Comparison of ENCODE assay signal across 1 cellular context in the genomic region with DNA sequence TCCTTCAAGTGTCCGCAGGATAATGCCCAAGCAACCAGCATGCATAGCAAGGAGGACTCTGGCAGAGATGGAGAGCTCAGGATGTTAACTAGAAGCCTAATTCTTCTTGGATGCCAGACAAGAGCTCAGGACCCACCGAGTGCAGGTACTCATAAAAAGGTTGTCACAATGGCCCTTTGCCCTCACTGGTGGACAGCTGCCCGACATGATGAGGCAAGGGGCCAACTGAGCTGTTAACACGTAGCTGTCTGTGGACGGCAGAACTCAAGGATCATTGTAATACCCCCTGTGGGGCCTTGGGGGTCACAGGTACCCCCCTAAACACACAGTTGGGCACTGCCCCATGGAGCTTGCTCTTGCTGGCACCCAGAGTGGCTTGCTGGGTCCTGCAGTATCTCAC.
TF ChIP-seq lines count a peak whose summit lies in the region.

No MANE protein-coding gene starts in this region.

TF ChIP-seq in HepG2, 621 proteins besides CTCF, POLR2A, EP300 and RAD21 (continued from another document):
- TF ChIP-seq, protein P1, sequence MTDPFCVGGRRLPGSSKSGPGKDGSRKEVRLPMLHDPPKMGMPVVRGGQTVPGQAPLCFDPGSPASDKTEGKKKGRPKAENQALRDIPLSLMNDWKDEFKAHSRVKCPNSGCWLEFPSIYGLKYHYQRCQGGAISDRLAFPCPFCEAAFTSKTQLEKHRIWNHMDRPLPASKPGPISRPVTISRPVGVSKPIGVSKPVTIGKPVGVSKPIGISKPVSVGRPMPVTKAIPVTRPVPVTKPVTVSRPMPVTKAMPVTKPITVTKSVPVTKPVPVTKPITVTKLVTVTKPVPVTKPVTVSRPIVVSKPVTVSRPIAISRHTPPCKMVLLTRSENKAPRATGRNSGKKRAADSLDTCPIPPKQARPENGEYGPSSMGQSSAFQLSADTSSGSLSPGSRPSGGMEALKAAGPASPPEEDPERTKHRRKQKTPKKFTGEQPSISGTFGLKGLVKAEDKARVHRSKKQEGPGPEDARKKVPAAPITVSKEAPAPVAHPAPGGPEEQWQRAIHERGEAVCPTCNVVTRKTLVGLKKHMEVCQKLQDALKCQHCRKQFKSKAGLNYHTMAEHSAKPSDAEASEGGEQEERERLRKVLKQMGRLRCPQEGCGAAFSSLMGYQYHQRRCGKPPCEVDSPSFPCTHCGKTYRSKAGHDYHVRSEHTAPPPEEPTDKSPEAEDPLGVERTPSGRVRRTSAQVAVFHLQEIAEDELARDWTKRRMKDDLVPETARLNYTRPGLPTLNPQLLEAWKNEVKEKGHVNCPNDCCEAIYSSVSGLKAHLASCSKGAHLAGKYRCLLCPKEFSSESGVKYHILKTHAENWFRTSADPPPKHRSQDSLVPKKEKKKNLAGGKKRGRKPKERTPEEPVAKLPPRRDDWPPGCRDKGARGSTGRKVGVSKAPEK (CRISPR knock-in tag; IDR thresholded peaks at IDR 0.05; ENCODE audit: borderline replicate concordance): no peak
- TF ChIP-seq POLR2AphosphoS2 (IDR thresholded peaks at IDR 0.05; ENCODE audit: low read depth, low read length): no peak
- no peak for TF ChIP-seq ZNF616 (CRISPR knock-in tag; IDR thresholded peaks at IDR 0.05; ENCODE audit: low read depth)
- TF ChIP-seq ZNF878 (CRISPR knock-in tag; IDR thresholded peaks at IDR 0.05): no peak
- no peak for TF ChIP-seq ZFAT (CRISPR knock-in tag; conservative IDR thresholded peaks at IDR 0.05)
- TF ChIP-seq ZNF225 (CRISPR knock-in tag; IDR thresholded peaks at IDR 0.05): no peak
- TF ChIP-seq SIX4 (CRISPR knock-in tag; IDR thresholded peaks at IDR 0.05): no peak
- no peak for TF ChIP-seq ZNF788 (CRISPR knock-in tag; IDR thresholded peaks at IDR 0.05; ENCODE audit: borderline replicate concordance)
- no peak for TF ChIP-seq ISX (CRISPR knock-in tag; conservative IDR thresholded peaks at IDR 0.05)
TF ChIP-seq in HepG2: peak in this region for 0.
